1 cellular context compared by ENCODE assay signal in the genomic region with DNA sequence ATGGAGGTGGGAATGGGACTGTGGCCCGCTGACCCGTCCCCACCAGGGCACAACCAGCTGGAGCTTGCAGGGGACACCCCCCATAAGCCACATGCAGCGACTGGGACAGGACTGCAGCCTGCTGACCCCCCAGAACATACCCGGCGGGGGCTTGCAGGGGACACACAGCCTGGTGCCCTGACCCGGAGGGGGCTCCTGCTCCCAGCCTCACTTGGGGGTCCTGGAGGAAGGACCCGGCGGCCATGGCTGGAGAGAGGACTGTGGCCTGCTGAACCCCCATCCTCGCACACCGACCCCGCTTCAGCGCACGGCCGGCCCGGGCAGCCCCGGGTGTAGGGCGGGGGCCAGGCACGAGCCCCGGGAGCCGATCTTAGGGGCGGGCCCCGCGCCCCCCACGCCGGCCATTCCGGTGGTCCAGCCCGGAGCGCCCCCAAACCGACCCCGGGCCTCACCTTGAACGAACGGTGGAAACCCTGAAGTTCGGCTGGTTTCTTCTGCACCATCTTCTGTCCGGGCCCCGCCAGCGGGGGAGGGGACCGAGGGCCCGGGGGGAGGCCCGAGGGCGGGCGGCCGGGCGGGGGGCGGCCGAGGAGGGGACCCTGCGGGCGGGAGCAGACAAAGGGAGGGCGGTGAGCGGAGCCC.
TF ChIP-seq lines count a peak whose summit lies in the region.

No MANE protein-coding gene starts in this region.

TF ChIP-seq in H1, 55 proteins besides CTCF, POLR2A, EP300 and RAD21:
- TF ChIP-seq PHF8 (conservative IDR thresholded peaks at IDR 0.05; ENCODE audit: low read depth, low read length) (no peak), SRF (IDR thresholded peaks at IDR 0.05; ENCODE audit: low read depth, low read length) (no peak), POLR2AphosphoS5 (IDR thresholded peaks at IDR 0.05; ENCODE audit: low read depth, low read length) (no peak), SAP30 (IDR thresholded peaks at IDR 0.05; ENCODE audit: insufficient read depth, insufficient replicate concordance, low read length) (no peak), SIX5 (IDR thresholded peaks at IDR 0.05; ENCODE audit: low read depth, low read length) (no peak), FOSL1 (IDR thresholded peaks at IDR 0.05; ENCODE audit: insufficient read depth, low read depth, low read length) (no peak), CBX8 (IDR thresholded peaks at IDR 0.05; ENCODE audit: borderline replicate concordance, low read depth, low read length) (no peak), HDAC6 (IDR thresholded peaks at IDR 0.05; ENCODE audit: low read depth, low read length) (no peak), RFX5 (IDR thresholded peaks at IDR 0.05; ENCODE audit: borderline replicate concordance, low read depth, low read length) (no peak), CHD2 (IDR thresholded peaks at IDR 0.05; ENCODE audit: low read length) (no peak), NRF1 (IDR thresholded peaks at IDR 0.05; ENCODE audit: low read depth, low read length) (no peak), SIRT6 (IDR thresholded peaks at IDR 0.05; ENCODE audit: low read length) (no peak), TAF7 (optimal IDR thresholded peaks at IDR 0.05; ENCODE audit: borderline replicate concordance, low read depth, low read length) (no peak)
- TF ChIP-seq, protein P1, sequence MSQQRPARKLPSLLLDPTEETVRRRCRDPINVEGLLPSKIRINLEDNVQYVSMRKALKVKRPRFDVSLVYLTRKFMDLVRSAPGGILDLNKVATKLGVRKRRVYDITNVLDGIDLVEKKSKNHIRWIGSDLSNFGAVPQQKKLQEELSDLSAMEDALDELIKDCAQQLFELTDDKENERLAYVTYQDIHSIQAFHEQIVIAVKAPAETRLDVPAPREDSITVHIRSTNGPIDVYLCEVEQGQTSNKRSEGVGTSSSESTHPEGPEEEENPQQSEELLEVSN (IDR thresholded peaks at IDR 0.05): no peak
